In the genomic region with DNA sequence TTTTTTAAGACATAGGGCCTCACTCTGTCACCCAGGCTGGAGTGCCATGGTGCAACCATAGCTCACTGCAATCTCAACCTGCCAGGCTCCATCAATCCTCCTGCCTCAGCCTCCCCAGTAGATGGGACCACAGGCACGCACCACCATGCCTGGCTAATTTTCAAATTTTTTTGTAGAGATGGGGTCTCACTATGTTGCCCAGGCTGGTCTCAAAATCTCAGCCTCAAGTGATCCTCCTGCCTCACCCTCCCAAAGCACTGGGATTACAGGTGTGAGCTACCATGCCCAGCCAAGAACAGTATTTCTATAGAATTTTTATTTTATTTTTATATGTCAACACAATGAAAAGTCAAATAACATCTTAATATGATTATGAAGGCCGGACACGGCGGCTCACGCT, we compare ENCODE assay signal across 23 cellular contexts. TPM values are rescaled to one million over a fixed set of nuclear protein-coding genes. Genes with fewer than 3 reads are reported as not detected.
"Had no signal": no experiment of that assay in that cellular context is flagged by ENCODE, and none has a peak within 500 bp of the region (broad histone marks: within the 10 kb centered on the region; RNA-seq: fewer than 3 reads in every experiment).

No MANE protein-coding gene starts in this region.

- ATAC-seq: esophagus mucosa; left cardiac atrium; left ventricle myocardium superior; right cardiac atrium; stimulated activated naive CD8-positive, alpha-beta T cell treated with anti-CD3 and anti-CD28 coated beads, Interleukin-15, Interleukin-2, amounts not matched to agents 100 U/mL and 50 U/mL, for 24 hours had no signal

- H3K4me3 ChIP-seq: dorsolateral prefrontal cortex, lung, pancreas, suprapubic skin, thyroid gland, upper lobe of left lung, uterus had no signal

- H3K9me3 Mint-ChIP-seq: naive B cell, nephron had no signal

- H3K27me3 Mint-ChIP-seq: naive B cell, progenitor cell of endocrine pancreas had no signal

- H3K27me3 ChIP-seq: dorsolateral prefrontal cortex, pancreas, suprapubic skin, thyroid gland, upper lobe of left lung, uterus had no signal

- H3K36me3 ChIP-seq: pancreas, thyroid gland, uterus had no signal

- H3K9me3 ChIP-seq: pancreas, suprapubic skin, thyroid gland, upper lobe of left lung, uterus had no signal

- H3K27ac ChIP-seq: dorsolateral prefrontal cortex, pancreas, suprapubic skin, thyroid gland, upper lobe of left lung, uterus had no signal

- FAIRE-seq: frontal cortex, keratinocyte, pancreas, small intestine had no signal

- DNase-seq: cortex of kidney; dorsolateral prefrontal cortex; effector CD8-positive, alpha-beta T cell; left cardiac atrium; left ventricle myocardium superior; mesendoderm; naive B cell; occipital lobe; small intestine; stimulated activated CD4-positive, alpha-beta T cell treated with anti-CD3 and anti-CD28 coated beads, Interleukin-2, amount 100 ng/mL, for 48 hours; stimulated activated naive CD8-positive, alpha-beta T cell treated with anti-CD3 and anti-CD28 coated beads, Interleukin-15, Interleukin-2, amounts not matched to agents 100 U/mL and 50 U/mL, for 24 hours; thyroid gland; upper lobe of left lung; uterus had no signal

RNA-seq across cellular contexts. Expression of a gene that starts 35.1 kb away (rescaled TPM):
- total RNA-seq: frontal cortex, left ventricle myocardium superior, occipital lobe had no signal

RNA-seq across cellular contexts. Expression of a gene that starts 39.1 kb away (rescaled TPM):
- total RNA-seq: thyroid gland had no signal
